In genomic region chr6:170221753-170222400, GRCh38 we compare ENCODE assay signal across 12 cellular contexts.
DNase-seq lines count a peak whose midpoint lies in the region; ATAC-seq and TF ChIP-seq lines count a peak whose summit lies in the region.
"Had no signal": no experiment of that assay in that cellular context is flagged by ENCODE, and none has a peak within 500 bp of the region (broad histone marks: within the 10 kb centered on the region; RNA-seq: fewer than 3 reads in every experiment).

No MANE protein-coding gene starts in this region.

- H3K79me2 ChIP-seq in OCI-LY7 (ENCODE audit: insufficient read depth, low read depth, low read length): no peaks in the 10 kb centered on the region

- 80 to 83% methylated on average over 29 of the region's 29 CpGs for WGBS in lower leg skin, 2 donors

- no peak overlapping the region for H3K4me3 ChIP-seq in left ventricle myocardium inferior
- H3K4me3 ChIP-seq in right atrium auricular region: no peak overlapping the region
- no peak overlapping the region for H3K4me3 ChIP-seq in OCI-LY7 (ENCODE audit: low read depth, low read length, poor library complexity, severe bottlenecking)
- no peak overlapping the region for H3K4me3 ChIP-seq in lower leg skin (ENCODE audit: low read depth, poor library complexity, severe bottlenecking)
- H3K4me3 ChIP-seq: uterus had no signal

- no peaks in the 10 kb centered on the region for H4K20me1 ChIP-seq in OCI-LY7 (ENCODE audit: insufficient read depth, low read length)

- intact Hi-C loops in left ventricle myocardium inferior (cut with micrococcal nuclease) (no loop called here), OCI-LY7 (cut with micrococcal nuclease; ENCODE audit: unreplicated experiment) (no loop called here), lower leg skin (cut with DNase I; ENCODE audit: low total_unique reads) (no loop called here)

- CTCF ChIA-PET in OCI-LY7 (lab: Charles Lee; ENCODE audit: unreplicated experiment): no interaction called here

- TF ChIP-seq CTCF in left ventricle myocardium inferior (IDR thresholded peaks at IDR 0.05; ENCODE audit: borderline replicate concordance) (no peak), right atrium auricular region (IDR thresholded peaks at IDR 0.05) (no peak), OCI-LY7 (conservative IDR thresholded peaks at IDR 0.05; ENCODE audit: low read length) (0 out of 2 replicates have a peak, but pooled peaks have one; percentile 17), lower leg skin (IDR thresholded peaks at IDR 0.05) (no peak)

- H3K9me2 ChIP-seq in OCI-LY7 (ENCODE audit: insufficient read depth, low read length): no peaks in the 10 kb centered on the region

- ATAC-seq in GM21526 (IDR thresholded peaks at IDR 0.05; ENCODE audit: low FRiP score, unreplicated experiment): no peak

- H2AFZ ChIP-seq in OCI-LY7 (ENCODE audit: low read length): no peak overlapping the region

- DNase-seq in left ventricle myocardium inferior (no peak), right atrium auricular region (ENCODE audit: low spot score) (no peak), OCI-LY7 (ENCODE audit: low spot score) (no peak), lower leg skin (ENCODE audit: low spot score in 2 of 2) (peak; percentile 10 to 71)
- no peak for DNase-seq in activated CD4-positive, alpha-beta T cell treated with anti-CD3 and anti-CD28 coated beads for 48 hours
- DNase-seq in stimulated activated CD4-positive, alpha-beta T cell treated with anti-CD3 and anti-CD28 coated beads, Interleukin-12 subunit alpha, Interleukin-12 subunit beta, amount 100 ng/mL, for 4 hours: no peak
- DNase-seq: GF-D8; NCI-H1436 treated with DMSO at 0.1 percent for 48 hours; NK-92 treated with Interleukin-12 subunit alpha and Interleukin-12 subunit beta, amount 100 ng/mL, for 24 hours; stimulated activated CD4-positive, alpha-beta T cell treated with anti-CD3 and anti-CD28 coated beads, Interleukin-4, amount 100 ng/mL, for 4 hours had no signal

- H3K27ac ChIP-seq in left ventricle myocardium inferior (replicated peaks) (peak overlapping the region; percentile 52), right atrium auricular region (no peak overlapping the region), OCI-LY7 (ENCODE audit: low read depth, low read length, poor library complexity, severe bottlenecking) (no peak overlapping the region)
- H3K27ac ChIP-seq: uterus had no signal

- H3K27me3 ChIP-seq in left ventricle myocardium inferior (ENCODE audit: low read depth) (no peaks in the 10 kb centered on the region), right atrium auricular region (no peaks in the 10 kb centered on the region)
- H3K27me3 ChIP-seq: uterus had no signal

- TF ChIP-seq POLR2A in lower leg skin (IDR thresholded peaks at IDR 0.05): no peak

- H3K4me1 ChIP-seq in left ventricle myocardium inferior (peaks cover 7% of the 10 kb centered on the region), right atrium auricular region (peaks cover 0 to 10% of the 10 kb centered on the region in 2 donors), OCI-LY7 (ENCODE audit: insufficient read depth, low read length, poor library complexity, severe bottlenecking) (no peaks in the 10 kb centered on the region)
- H3K4me1 ChIP-seq: uterus had no signal

- no peak overlapping the region for H3K4me2 ChIP-seq in OCI-LY7 (ENCODE audit: low read length)

- H3K36me3 ChIP-seq in left ventricle myocardium inferior (no peaks in the 10 kb centered on the region), right atrium auricular region (no peaks in the 10 kb centered on the region), OCI-LY7 (ENCODE audit: insufficient read depth, low read length) (no peaks in the 10 kb centered on the region)
- H3K36me3 ChIP-seq: uterus had no signal

- POLR2A ChIA-PET in OCI-LY7 (lab: Charles Lee): interaction anchor here (1.0 kb wide), 1 partner anchor 11 kb away, joined by 3 read pairs; no protein-coding TSS in a partner anchor

- BruUV-seq in OCI-LY7 (replicated peaks; lab: Mats Ljungman, UMichigan): no TSS peak

- no peaks in the 10 kb centered on the region for H3K9me3 ChIP-seq in left ventricle myocardium inferior (replicated peaks)
- H3K9me3 ChIP-seq in right atrium auricular region: no peaks in the 10 kb centered on the region
- no peaks in the 10 kb centered on the region for H3K9me3 ChIP-seq in OCI-LY7 (ENCODE audit: low read length)
- H3K9me3 ChIP-seq: uterus had no signal

Comparison
In these comparisons a context has a peak if more than half of its experiments do, and no peak if none do; other contexts are left out.
1. DNase-seq: peak in lower leg skin (2 of 2); none in left ventricle myocardium inferior (single experiment), right atrium auricular region (single experiment), OCI-LY7 (single experiment), activated CD4-positive, alpha-beta T cell treated with anti-CD3 and anti-CD28 coated beads for 48 hours (single experiment) and stimulated activated CD4-positive, alpha-beta T cell treated with anti-CD3 and anti-CD28 coated beads, Interleukin-12 subunit alpha, Interleukin-12 subunit beta, amount 100 ng/mL, for 4 hours (single experiment).